8 cellular contexts compared by ENCODE assay signal in genomic region chr6:722077-722524, GRCh38.
A peak's percentile ranks its signal among the peaks of the same experiment; 100 is the strongest.
DNase-seq lines count a peak whose midpoint lies in the region; ATAC-seq and TF ChIP-seq lines count a peak whose summit lies in the region.

No MANE protein-coding gene starts in this region.

- no peaks in the 10 kb centered on the region for H3K36me3 ChIP-seq in effector memory CD4-positive, alpha-beta T cell (ENCODE audit: control insufficient read depth, insufficient read depth, low read length)

- H3K9me3 ChIP-seq in effector memory CD4-positive, alpha-beta T cell (ENCODE audit: control insufficient read depth, low read length): no peaks in the 10 kb centered on the region

- H3K27me3 Mint-ChIP-seq in memory B cell: peaks cover 17% of the 10 kb centered on the region

- H3K27ac ChIP-seq in effector memory CD4-positive, alpha-beta T cell (ENCODE audit: insufficient read depth, low read length, poor library complexity, severe bottlenecking): no peak overlapping the region

- no peak overlapping the region for H3K4me3 ChIP-seq in effector memory CD4-positive, alpha-beta T cell (ENCODE audit: insufficient read depth, low read depth, low read length, poor library complexity, severe bottlenecking)

- H3K27me3 ChIP-seq in effector memory CD4-positive, alpha-beta T cell (replicated peaks; ENCODE audit: control insufficient read depth, insufficient read depth, low read length, poor library complexity, severe bottlenecking): no peaks in the 10 kb centered on the region

- CTCF ChIA-PET in HEK293T (lab: Yijun Ruan, JAX): interaction anchor here (0.7 to 1.3 kb wide), 13 partner anchors 8 to 714 kb away, joined by 3 to 6 read pairs (median 3); no protein-coding TSS in a partner anchor

- H3K9me3 Mint-ChIP-seq in memory B cell: no peaks in the 10 kb centered on the region

- peaks cover 7% of the 10 kb centered on the region for H3K4me1 Mint-ChIP-seq in memory B cell

- ATAC-seq in memory B cell (ENCODE audit: low read depth) (peak; percentile 75), HG03039 (IDR thresholded peaks at IDR 0.05; ENCODE audit: unreplicated experiment) (no peak)

- no peak overlapping the region for H3K27ac Mint-ChIP-seq in memory B cell

- DNase-seq in CD1c-positive myeloid dendritic cell (ENCODE audit: extremely low spot score) (peak; percentile 74), HEK293T (ENCODE audit: extremely low spot score) (peak; percentile 85), NOMO-1 (lab: John Stamatoyannopoulos, UW; ENCODE audit: unreplicated experiment in 2 of 2) (peak; percentile 48 to 65), memory B cell (ENCODE audit: low spot score in 2 of 2) (peak; percentile 50 to 56)
- peak; percentile 85 for DNase-seq in activated CD8-positive, alpha-beta memory T cell treated with anti-CD3 and anti-CD28 coated beads for 24 hours
- DNase-seq in effector memory CD4-positive, alpha-beta T cell: peak; percentile 19 to 47 (median 38)
- DNase-seq in stimulated activated CD8-positive, alpha-beta memory T cell treated with anti-CD3 and anti-CD28 coated beads, Interleukin-15, amount 100 ng/mL, for 4 hours (ENCODE audit: low read depth in 2 of 2): peak; percentile 26 to 60

- no peak overlapping the region for H3K4me3 Mint-ChIP-seq in memory B cell

- POLR2A ChIA-PET in HEK293T (lab: Yijun Ruan, JAX): interaction anchor here (0.9 kb wide), 1 partner anchor 10 kb away, joined by 3 read pairs; no protein-coding TSS in a partner anchor

- no peaks in the 10 kb centered on the region for H3K36me3 Mint-ChIP-seq in memory B cell

- H3K4me1 ChIP-seq in effector memory CD4-positive, alpha-beta T cell (ENCODE audit: control insufficient read depth, insufficient read depth, low read length, poor library complexity, severe bottlenecking): no peaks in the 10 kb centered on the region

TF ChIP-seq in HEK293T, 16 proteins besides CTCF, POLR2A, EP300 and RAD21:
- TF ChIP-seq FOXK2 (IDR thresholded peaks at IDR 0.05) (no peak), ARNT (IDR thresholded peaks at IDR 0.05) (peak; percentile 78; the same call in 1 of the 2 replicates)
TF ChIP-seq in HEK293T: peak in this region for 1.
